Comparison of ENCODE assay signal across 8 cellular contexts in genomic region chr16:27690604-27691003, GRCh38.
DNase-seq lines count a peak whose midpoint lies in the region; ATAC-seq and TF ChIP-seq lines count a peak whose summit lies in the region.

No MANE protein-coding gene starts in this region.

- H3K36me3 ChIP-seq in breast epithelium (no peaks in the 10 kb centered on the region), colonic mucosa (no peaks in the 10 kb centered on the region)

- H3K4me1 ChIP-seq in breast epithelium (no peaks in the 10 kb centered on the region), colonic mucosa (no peaks in the 10 kb centered on the region)

- H3K9ac ChIP-seq in colonic mucosa (ENCODE audit: low read depth in 2 of 2, low read length in 2 of 2) = no peak overlapping the region

- peak; percentile 9 for TF ChIP-seq CTCF in MCF 10A (IDR thresholded peaks at IDR 0.05; ENCODE audit: unreplicated experiment)
- peak in 1 of 3 donors; percentile 48 for TF ChIP-seq CTCF in breast epithelium (IDR thresholded peaks at IDR 0.05)
- peak; percentile 34 for TF ChIP-seq CTCF in colonic mucosa (IDR thresholded peaks at IDR 0.05)
- TF ChIP-seq CTCF in nephron progenitor cell (IDR thresholded peaks at IDR 0.05) = peak; percentile 38

- H3K36me3 Mint-ChIP-seq in MCF 10A (ENCODE audit: insufficient read depth, unreplicated experiment) (no peaks in the 10 kb centered on the region), nephron progenitor cell (ENCODE audit: low read depth) (no peaks in the 10 kb centered on the region)

- POLR2A ChIA-PET in MCF 10A (lab: Yijun Ruan, JAX) = no interaction called here

- no peaks in the 10 kb centered on the region for H3K4me1 Mint-ChIP-seq in MCF 10A (ENCODE audit: insufficient read depth, unreplicated experiment)
- peaks cover 14% of the 10 kb centered on the region for H3K4me1 Mint-ChIP-seq in nephron progenitor cell

- H3K27ac ChIP-seq in breast epithelium (no peak overlapping the region), colonic mucosa (no peak overlapping the region)

- CTCF ChIA-PET in MCF 10A (lab: Yijun Ruan, JAX) = interaction anchor here (0.5 to 1.5 kb wide), 4 partner anchors 11 to 1377 kb away, joined by 3 to 4 read pairs (median 4); no protein-coding TSS in a partner anchor

- H3K9me3 ChIP-seq in breast epithelium (no peaks in the 10 kb centered on the region), colonic mucosa (no peaks in the 10 kb centered on the region)

- TF ChIP-seq POLR2A in breast epithelium (IDR thresholded peaks at IDR 0.05) = no peak

- no TSS peak for BruUV-seq in MCF 10A (replicated peaks; lab: Mats Ljungman, UMichigan)

- H3K27me3 ChIP-seq in breast epithelium = no peaks in the 10 kb centered on the region
- no peaks in the 10 kb centered on the region for H3K27me3 ChIP-seq in colonic mucosa

- H3K9me3 Mint-ChIP-seq in MCF 10A (ENCODE audit: unreplicated experiment) (no peaks in the 10 kb centered on the region), nephron progenitor cell (no peaks in the 10 kb centered on the region)

- no peak overlapping the region for H3K4me3 Mint-ChIP-seq in MCF 10A (ENCODE audit: unreplicated experiment)
- H3K4me3 Mint-ChIP-seq in nephron progenitor cell = no peak overlapping the region

- intact Hi-C loops in MCF 10A (cut with micrococcal nuclease) (loop anchor here (5.0 kb wide), 1 partner anchor 382 kb away; no protein-coding TSS in a partner anchor), breast epithelium (cut with DNase I; ENCODE audit: low total_unique reads) (loop anchor here (10.0 kb wide), 1 partner anchor 1106 kb away; no protein-coding TSS in a partner anchor), colonic mucosa (cut with DNase I) (no loop called here)

- ATAC-seq in HG03439 (IDR thresholded peaks at IDR 0.05; ENCODE audit: unreplicated experiment) = no peak
- ATAC-seq in GM19452 (IDR thresholded peaks at IDR 0.05; ENCODE audit: unreplicated experiment) = no peak

- DNase-seq in MCF 10A (ENCODE audit: unreplicated experiment) = peak; percentile 9
- no peak for DNase-seq in breast epithelium (ENCODE audit: low spot score in 2 of 2)
- peak; percentile 35 for DNase-seq in NCI-H2227 treated with DMSO at 0.1 percent for 48 hours (lab: John Stamatoyannopoulos, UW)
- DNase-seq in colonic mucosa = peak; percentile 34
- DNase-seq in nephron progenitor cell = peak; percentile 41
- DNase-seq in KG1 (lab: John Stamatoyannopoulos, UW) = no peak

- H3K27me3 Mint-ChIP-seq in MCF 10A (ENCODE audit: insufficient read depth, unreplicated experiment) (no peaks in the 10 kb centered on the region), nephron progenitor cell (ENCODE audit: low read depth, poor library complexity) (no peaks in the 10 kb centered on the region)

- H3K4me3 ChIP-seq in breast epithelium (no peak overlapping the region), colonic mucosa (no peak overlapping the region)

- H3K27ac Mint-ChIP-seq in MCF 10A (ENCODE audit: low read depth, unreplicated experiment) = no peak overlapping the region
- H3K27ac Mint-ChIP-seq in nephron progenitor cell = no peak overlapping the region

Comparison
In these comparisons a context has a peak if more than half of its experiments do, and no peak if none do; other contexts are left out.
1. DNase-seq: peak in MCF 10A (single experiment), NCI-H2227 treated with DMSO at 0.1 percent for 48 hours (single experiment), colonic mucosa (single experiment) and nephron progenitor cell (single experiment); none in breast epithelium (0 of 2) and KG1 (single experiment).